8 cellular contexts compared by ENCODE assay signal in genomic region chr16:88561485-88562369, GRCh38. TPM values are rescaled to one million over a fixed set of nuclear protein-coding genes. Genes with fewer than 3 reads are reported as not detected.
DNase-seq lines count a peak whose midpoint lies in the region; ATAC-seq and TF ChIP-seq lines count a peak whose summit lies in the region.

No MANE protein-coding gene starts in this region.

- H2BK5ac ChIP-seq in neuronal stem cell (ENCODE audit: low read length) = no peak overlapping the region

- no peak overlapping the region for H2BK15ac ChIP-seq in neuronal stem cell (ENCODE audit: low read length)

- H3K4me2 ChIP-seq in fibroblast of lung (ENCODE audit: extremely low read depth, insufficient read depth, low read length) (peak overlapping the region; percentile 90), neuronal stem cell (ENCODE audit: insufficient read depth, low read length, poor library complexity, severe bottlenecking) (peak overlapping the region; percentile 25)

- H3K79me2 ChIP-seq in fibroblast of lung (ENCODE audit: control insufficient read depth, insufficient read depth, low read length) = no peaks in the 10 kb centered on the region

- peak overlapping the region; percentile 17 for H3K18ac ChIP-seq in neuronal stem cell (ENCODE audit: low read length)

- ATAC-seq in GM18909 (IDR thresholded peaks at IDR 0.05; ENCODE audit: poor library complexity, unreplicated experiment) = no peak

- peak overlapping the region; percentile 28 to 53 (median 38) for H3K4me3 ChIP-seq in fibroblast of lung (replicated peaks in 1 of 4; ENCODE audit: control extremely low read depth in 1 of 4, insufficient read depth in 1 of 4, low read depth in 3 of 4, low read length in 4 of 4)
- no peak overlapping the region for H3K4me3 ChIP-seq in neuronal stem cell (ENCODE audit: low read length in 2 of 2)
- H3K4me3 ChIP-seq in transverse colon = peak overlapping the region in 2 of 4 donors; percentile 5 to 25

- H3K27me3 Mint-ChIP-seq in activated T-cell treated with anti-CD3 and anti-CD28 coated beads, Interleukin-2, amount 50 U/mL, for 24 hours = peaks cover 17% of the 10 kb centered on the region

- H2BK120ac ChIP-seq in neuronal stem cell (ENCODE audit: low read depth, low read length) = no peak overlapping the region

- no peak overlapping the region for H2BK12ac ChIP-seq in neuronal stem cell (ENCODE audit: low read length)

- no peak overlapping the region for H3K4ac ChIP-seq in neuronal stem cell (ENCODE audit: low read length)

- H3K4me1 Mint-ChIP-seq in activated T-cell treated with anti-CD3 and anti-CD28 coated beads, Interleukin-2, amount 50 U/mL, for 24 hours (ENCODE audit: low read depth) = peaks cover 17% of the 10 kb centered on the region

- H3K27ac ChIP-seq in fibroblast of lung (ENCODE audit: insufficient read depth, low read length) = no peak overlapping the region
- H3K27ac ChIP-seq in neuronal stem cell (replicated peaks; ENCODE audit: low read length) = no peak overlapping the region
- H3K27ac ChIP-seq in transverse colon = no peak overlapping the region

- H3K4me3 Mint-ChIP-seq in activated T-cell treated with anti-CD3 and anti-CD28 coated beads, Interleukin-2, amount 50 U/mL, for 24 hours = no peak overlapping the region

- TF ChIP-seq EP300 in transverse colon (IDR thresholded peaks at IDR 0.05; ENCODE audit: low read depth) = no peak

- in situ Hi-C loops in transverse colon (cut with MboI; ENCODE audit: low pct_ligation_motif_present in 1 of 4, low pct_unique_long_range_greater_than_20kb in 1 of 4, low sequenced_read_pairs in 3 of 4) = loop anchor here in 1 of 4 donors (25.0 kb wide), 1 partner anchor 124 kb away; no protein-coding TSS in a partner anchor

- peak overlapping the region; percentile 20 for H3K23ac ChIP-seq in neuronal stem cell (ENCODE audit: low read depth, low read length, poor library complexity)

- intact Hi-C loops in transverse colon (cut with DNase I; ENCODE audit: low total_unique reads) = loop anchor here (5.0 kb wide), 1 partner anchor 119 kb away; no protein-coding TSS in a partner anchor

- peak overlapping the region; percentile 50 for H3K9ac ChIP-seq in fibroblast of lung (ENCODE audit: insufficient read depth, low read length)
- no peak overlapping the region for H3K9ac ChIP-seq in neuronal stem cell (ENCODE audit: low read depth, low read length, poor library complexity)

- H3K14ac ChIP-seq in neuronal stem cell (ENCODE audit: low read length) = no peak overlapping the region

- H3K4me1 ChIP-seq in fibroblast of lung (ENCODE audit: control insufficient read depth, extremely low read depth, insufficient read depth, low read length) (peaks cover 4% of the 10 kb centered on the region), neuronal stem cell (ENCODE audit: control insufficient read depth in 2 of 2, insufficient read depth in 1 of 2, low read depth in 1 of 2, low read length in 2 of 2) (peaks cover 1 to 2% of the 10 kb centered on the region in 2 donors), transverse colon (peaks cover 0 to 12% (median 8%) of the 10 kb centered on the region in 4 donors)

- TF ChIP-seq CTCF in fibroblast of lung (conservative IDR thresholded peaks at IDR 0.05 in 1 of 2, IDR thresholded peaks at IDR 0.05 in 1 of 2; ENCODE audit: low read depth in 1 of 2, low read length in 2 of 2) = peak; percentile 63 to 68
- TF ChIP-seq CTCF in transverse colon (IDR thresholded peaks at IDR 0.05) = peak; percentile 50 to 72 (median 61)

- peak overlapping the region; percentile 63 for H2AK5ac ChIP-seq in neuronal stem cell (ENCODE audit: low read depth, low read length)

- peaks cover 13% of the 10 kb centered on the region for H3K27me3 ChIP-seq in fibroblast of lung (ENCODE audit: control insufficient read depth, insufficient read depth, low read length)
- H3K27me3 ChIP-seq in neuronal stem cell (ENCODE audit: control insufficient read depth in 3 of 3, insufficient read depth in 3 of 3, low read depth in 1 of 3, low read length in 3 of 3) = no peaks in the 10 kb centered on the region
- peaks cover 17% of the 10 kb centered on the region for H3K27me3 ChIP-seq in transverse colon

- TF ChIP-seq POLR2A in transverse colon (IDR thresholded peaks at IDR 0.05) = no peak

- no peaks in the 10 kb centered on the region for H3K36me3 Mint-ChIP-seq in activated T-cell treated with anti-CD3 and anti-CD28 coated beads, Interleukin-2, amount 50 U/mL, for 24 hours (ENCODE audit: low read depth)

- H3K27ac Mint-ChIP-seq in activated T-cell treated with anti-CD3 and anti-CD28 coated beads, Interleukin-2, amount 50 U/mL, for 24 hours = no peak overlapping the region

- peak; percentile 30 for DNase-seq in activated CD4-positive, CD25-positive, alpha-beta regulatory T cell treated with anti-CD3 and anti-CD28 coated beads, Interleukin-2, amount 50 U/mL, for 16 hours (ENCODE audit: low read depth, low spot score)
- no peak for DNase-seq in activated CD4-positive, CD25-positive, alpha-beta regulatory T cell treated with anti-CD3 and anti-CD28 coated beads, Interleukin-2, amount 50 U/mL, for 72 hours
- DNase-seq in NCI-H69 (lab: John Stamatoyannopoulos, UW) = peak; percentile 44
- DNase-seq in activated T-cell treated with anti-CD3 and anti-CD28 coated beads, Interleukin-2, amount 50 U/mL, for 24 hours = peak; percentile 64
- DNase-seq in fibroblast of lung (ENCODE audit: low read depth in 2 of 2) = peak; percentile 28 to 63
- DNase-seq in neuronal stem cell (ENCODE audit: low spot score) = peak; percentile 56
- peak; percentile 37 for DNase-seq in transverse colon

- H3K9me3 ChIP-seq in fibroblast of lung (ENCODE audit: control insufficient read depth, insufficient read depth, low read depth, low read length) (no peaks in the 10 kb centered on the region), neuronal stem cell (replicated peaks in 1 of 2; ENCODE audit: control insufficient read depth in 2 of 2, insufficient read depth in 1 of 2, low read depth in 1 of 2, low read length in 2 of 2) (peaks cover 0 to 3% of the 10 kb centered on the region in 2 donors), transverse colon (no peaks in the 10 kb centered on the region)

- no peak overlapping the region for H4K91ac ChIP-seq in neuronal stem cell (ENCODE audit: low read depth, low read length, poor library complexity)

- H4K20me1 ChIP-seq in fibroblast of lung (ENCODE audit: control insufficient read depth, extremely low read depth, insufficient read depth, low read length) = no peaks in the 10 kb centered on the region

- H2AFZ ChIP-seq in fibroblast of lung (ENCODE audit: low read length) = peak overlapping the region; percentile 73
- H2AFZ ChIP-seq in neuronal stem cell (ENCODE audit: low read length) = peak overlapping the region; percentile 83

- H3K79me1 ChIP-seq in neuronal stem cell (ENCODE audit: low read depth, low read length) = no peaks in the 10 kb centered on the region

- H3K36me3 ChIP-seq in fibroblast of lung (ENCODE audit: control insufficient read depth, insufficient read depth, low read length) (no peaks in the 10 kb centered on the region), neuronal stem cell (replicated peaks in 1 of 2; ENCODE audit: control insufficient read depth in 2 of 2, insufficient read depth in 2 of 2, low read length in 2 of 2) (no peaks in the 10 kb centered on the region), transverse colon (no peaks in the 10 kb centered on the region)

- no CpG with 5 or more reads among the region's 25 CpGs for WGBS in neuronal stem cell (ENCODE audit: extremely low coverage in 2 of 2, insufficient read length in 2 of 2, insufficient replicate concordance in 1 of 2), 2 donors
- WGBS in transverse colon (ENCODE audit: low coverage in 1 of 2), 2 donors = 0 to 28% methylated on average over 1 to 21 of the region's 25 CpGs

- no peaks in the 10 kb centered on the region for H3K9me3 Mint-ChIP-seq in activated T-cell treated with anti-CD3 and anti-CD28 coated beads, Interleukin-2, amount 50 U/mL, for 24 hours

- H4K8ac ChIP-seq in neuronal stem cell (ENCODE audit: low read depth, low read length) = no peak overlapping the region

RNA-seq across cellular contexts. Expression of gene ZC3H18, which starts 8.5 kb away (rescaled TPM):
- total RNA-seq in fibroblast of lung (7.9 and 10.5 TPM in 2 replicates), transverse colon (10 to 100 TPM; 17.9 to 50.5 (median 25.5) TPM)
- 9.4 and 17.4 TPM in 2 replicates for polyA plus RNA-seq in fibroblast of lung
- polyA plus RNA-seq in fibroblast of lung (2012) = 17.2 and 28.4 TPM in 2 replicates
- polyA minus RNA-seq in fibroblast of lung (ENCODE audit: low replicate concordance) = 5.9 and 20.3 TPM in 2 replicates
- 48.7 TPM for polyA plus RNA-seq in neuronal stem cell (2013, experiment 1 of 2)
- 49.9 TPM for polyA plus RNA-seq in neuronal stem cell (2013, experiment 2 of 2)

Comparison
In these comparisons a context has a peak if more than half of its experiments do, and no peak if none do; other contexts are left out.
1. H3K4me3 ChIP-seq: peak in fibroblast of lung (4 of 4); none in neuronal stem cell (0 of 2).